In the genomic region with DNA sequence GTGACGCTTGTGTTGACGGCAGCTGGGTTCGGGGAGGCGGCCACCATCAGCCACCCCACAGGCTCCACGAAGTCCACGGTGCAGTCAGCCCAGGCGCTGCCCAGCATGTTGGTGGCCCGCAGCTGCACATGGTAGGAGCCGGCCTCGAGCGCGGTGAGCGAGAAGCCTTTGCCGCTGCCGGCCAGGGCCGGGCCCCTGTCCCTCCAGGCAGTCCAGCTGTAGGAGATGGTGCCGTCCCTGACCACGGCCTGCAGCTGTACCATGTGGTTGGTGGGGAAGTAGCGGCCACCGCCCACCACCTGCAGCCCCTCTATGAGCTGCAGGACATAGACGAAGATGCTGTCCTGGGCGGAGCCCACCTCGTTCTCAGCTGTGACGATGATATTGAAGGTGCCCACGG, we compare ENCODE assay signal across 2 cellular contexts. TPM values are rescaled to one million over a fixed set of nuclear protein-coding genes. Genes with fewer than 3 reads are reported as not detected.
"Had no signal": no experiment of that assay in that cellular context is flagged by ENCODE, and none has a peak within 500 bp of the region (broad histone marks: within the 10 kb centered on the region; RNA-seq: fewer than 3 reads in every experiment).

No MANE protein-coding gene starts in this region.

RNA-seq across cellular contexts. Expression of gene NPIPA8, which starts 50.0 kb away (rescaled TPM):
- total RNA-seq: body of pancreas, dermis microvascular lymphatic vessel endothelial cell had no signal
